In the genomic region with DNA sequence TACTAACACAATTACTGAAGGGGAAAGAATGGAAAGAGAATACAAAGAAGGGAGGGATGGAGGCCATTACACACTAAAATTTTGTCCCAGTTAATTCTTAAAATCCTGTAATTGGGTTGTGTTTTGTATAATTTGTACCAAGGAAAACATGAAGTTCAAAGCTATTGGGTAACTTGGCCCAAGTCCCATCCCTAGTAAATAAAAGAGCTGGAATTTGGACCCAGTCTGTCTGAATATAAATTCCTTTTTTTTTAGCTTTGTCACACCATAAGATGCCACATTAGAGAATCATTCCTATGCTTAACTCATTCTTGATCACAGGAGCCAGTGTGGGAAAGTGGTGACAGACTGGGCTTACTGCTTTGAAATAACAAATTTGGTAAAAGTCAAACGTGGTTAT, we compare ENCODE assay signal across 8 cellular contexts.
"Had no signal": no experiment of that assay in that cellular context is flagged by ENCODE, and none has a peak within 500 bp of the region (broad histone marks: within the 10 kb centered on the region; RNA-seq: fewer than 3 reads in every experiment).

No MANE protein-coding gene starts in this region.

- FAIRE-seq: G401.6, GM12878, GM12891, GM12892, GM18507, GM19239 had no signal

- ATAC-seq: GM12878 had no signal

- DNase-seq: GDM1, GF-D8 had no signal

- H3K4me3 ChIP-seq: GM12878 had no signal
